Comparison of ENCODE assay signal across 24 cellular contexts in the genomic region with DNA sequence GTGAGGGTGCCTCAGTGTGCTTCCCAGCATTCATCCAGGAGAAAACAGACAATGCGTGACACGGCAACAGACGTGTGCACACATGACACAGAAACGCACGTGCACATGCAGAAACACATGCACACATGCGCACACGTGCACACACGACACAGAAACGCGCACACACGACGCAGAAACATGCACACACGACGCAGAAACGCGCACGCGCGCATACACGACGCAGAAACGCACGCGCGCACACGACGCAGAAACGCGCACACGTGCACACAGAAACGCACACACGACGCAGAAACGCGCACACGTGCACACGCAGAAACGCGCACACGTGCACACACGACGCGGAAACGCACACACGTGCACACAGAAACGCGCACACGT. TPM values are rescaled to one million over a fixed set of nuclear protein-coding genes. Genes with fewer than 3 reads are reported as not detected.
DNase-seq lines count a peak whose midpoint lies in the region; ATAC-seq, FAIRE-seq and TF ChIP-seq lines count a peak whose summit lies in the region.
"Had no signal": no experiment of that assay in that cellular context is flagged by ENCODE, and none has a peak within 500 bp of the region (broad histone marks: within the 10 kb centered on the region; RNA-seq: fewer than 3 reads in every experiment).

No MANE protein-coding gene starts in this region.

- H3K9me3 ChIP-seq in A549: no peaks in the 10 kb centered on the region
- H3K9me3 ChIP-seq in left lung: no peaks in the 10 kb centered on the region
- H3K9me3 ChIP-seq: HAP-1, neutrophil, prostate gland, SJCRH30, upper lobe of right lung had no signal

- DNase-seq in A549 (ENCODE audit: low read depth in 1 of 2, low spot score in 1 of 2) (no peak), HTR-8/SVneo (ENCODE audit: insufficient read length, low spot score) (no peak), sciatic nerve (ENCODE audit: low spot score) (peak; percentile 35), NCI-H82 (lab: John Stamatoyannopoulos, UW) (no peak), foreskin fibroblast (no peak), GM19238 (ENCODE audit: insufficient read length, low spot score) (no peak), left lung (no peak)
- DNase-seq: activated CD4-positive, alpha-beta T cell treated with anti-CD3 and anti-CD28 coated beads for 4 hours; amniotic stem cell; brain microvascular endothelial cell; EL; hippocampal formation; SJCRH30; stimulated activated CD4-positive, alpha-beta T cell treated with anti-CD3 and anti-CD28 coated beads, Interleukin-15, amount 100 ng/mL, for 24 hours; stimulated activated CD4-positive, alpha-beta T cell treated with anti-CD3 and anti-CD28 coated beads, Interleukin-4, amount 100 ng/mL, for 4 hours; SW 1271; upper lobe of right lung; WERI-Rb-1 had no signal

- no peaks in the 10 kb centered on the region for H3K27me3 ChIP-seq in layer of hippocampus (ENCODE audit: control insufficient read depth, insufficient read depth, low read length)
- peaks cover 0 to 5% of the 10 kb centered on the region in 2 donors for H3K27me3 ChIP-seq in left lung
- H3K27me3 ChIP-seq: SJCRH30 had no signal

- TF ChIP-seq CTCF in A549 (IDR thresholded peaks at IDR 0.05) (no peak), foreskin fibroblast (IDR thresholded peaks at IDR 0.05; ENCODE audit: low read depth, low read length) (no peak), left lung (IDR thresholded peaks at IDR 0.05) (no peak)

- no peak for TF ChIP-seq RAD21 in A549 (conservative IDR thresholded peaks at IDR 0.05 in 1 of 2, IDR thresholded peaks at IDR 0.05 in 1 of 2)

- CTCF ChIA-PET in A549 (lab: Yijun Ruan, JAX): interaction anchor here (1.5 to 2.2 kb wide), 3 partner anchors 225 to 491 kb away, joined by 3 to 9 read pairs (median 4); no protein-coding TSS in a partner anchor

- no peak overlapping the region for H3K27ac ChIP-seq in A549
- peak overlapping the region; percentile 98 for H3K27ac ChIP-seq in layer of hippocampus (ENCODE audit: low read depth, low read length)
- no peak overlapping the region for H3K27ac ChIP-seq in left lung
- H3K27ac ChIP-seq: brain microvascular endothelial cell, neutrophil, prostate gland, SJCRH30, upper lobe of right lung, WERI-Rb-1 had no signal

- POLR2A ChIA-PET in A549 (lab: Yijun Ruan, JAX): no interaction called here

- no peak overlapping the region for H3K4me2 ChIP-seq in A549

- no peak for TF ChIP-seq EP300 in A549 (IDR thresholded peaks at IDR 0.05)

- H3K36me3 ChIP-seq in left lung: no peaks in the 10 kb centered on the region
- H3K36me3 ChIP-seq: brain microvascular endothelial cell, HAP-1, neutrophil, prostate gland, SJCRH30, upper lobe of right lung, WERI-Rb-1 had no signal

- WGBS in A549 (ENCODE audit: missing lambda C conversion rate): 92% methylated on average over 48 of the region's 48 CpGs

- ATAC-seq in A549 (no peak), sciatic nerve (no peak), left lung (no peak)
- ATAC-seq: activated CD8-positive, alpha-beta T cell treated with anti-CD3 and anti-CD28 coated beads, Interleukin-2, amount 10 ng/mL, durations not matched to agents 7 days and 5 days; stimulated activated effector memory CD8-positive, alpha-beta T cell treated with anti-CD3 and anti-CD28 coated beads, Interleukin-12 subunit alpha, Interleukin-12 subunit beta, amount 100 ng/mL, for 72 hours; upper lobe of right lung had no signal

- H3K4me1 ChIP-seq in A549 (peaks cover 24% of the 10 kb centered on the region), left lung (peaks cover 20 to 24% of the 10 kb centered on the region in 2 donors)
- H3K4me1 ChIP-seq: SJCRH30 had no signal

- TF ChIP-seq POLR2A in A549 (IDR thresholded peaks at IDR 0.05; ENCODE audit: low read length): peak; percentile 27; the same call in 1 of the 2 replicates

- no peak overlapping the region for H3K4me3 ChIP-seq in A549
- H3K4me3 ChIP-seq in foreskin fibroblast (ENCODE audit: low read depth in 1 of 2, low read length in 2 of 2): no peak overlapping the region
- no peak overlapping the region for H3K4me3 ChIP-seq in left lung
- H3K4me3 ChIP-seq: HAP-1, prostate gland, SJCRH30, upper lobe of right lung had no signal

- FAIRE-seq in A549 (lab: Jason Lieb, UNC) (no peak), HTR-8/SVneo (lab: Jason Lieb, UNC) (peak; percentile 91)

- intact Hi-C loops in sciatic nerve (cut with DNase I): no loop called here
- intact Hi-C loops in left lung (cut with DNase I): no loop called here

TF ChIP-seq in A549, 52 proteins besides CTCF, POLR2A, EP300 and RAD21:
- TF ChIP-seq CBX8 (IDR thresholded peaks at IDR 0.05) (no peak), ESRRA (IDR thresholded peaks at IDR 0.05; ENCODE audit: borderline replicate concordance, low read length) (no peak), FOXS1 (CRISPR knock-in tag; IDR thresholded peaks at IDR 0.05) (no peak), ZSCAN20 (CRISPR knock-in tag; IDR thresholded peaks at IDR 0.05) (no peak), HOXB5 (CRISPR knock-in tag; IDR thresholded peaks at IDR 0.05) (no peak), HDAC2 (IDR thresholded peaks at IDR 0.05) (no peak)

RNA-seq across cellular contexts. Expression of a gene that starts 16.5 kb away (rescaled TPM):
- 1.0 and 1.2 TPM in 2 replicates for polyA plus RNA-seq in A549 (2011; rRNA removed)
- polyA plus RNA-seq in A549 (2012; cell fraction: cytosol; rRNA removed): 1.1 and 1.3 TPM in 2 replicates
- 2.4 and 3.6 TPM in 2 replicates for polyA plus RNA-seq in A549 (2012; cell fraction: nucleus; rRNA removed)
- 1.2 to 1.5 TPM (median 1.4 TPM) in 3 replicates for polyA plus RNA-seq in A549 (2017; fragmentation: RNase III; extraction: RNeasy Plus Mini Kit Qiagen cat#74134 plus additional on column Dnase treatment)
- polyA minus RNA-seq in A549 (2011; rRNA and poly(A)+ RNA removed): 1.8 and 2.6 TPM in 2 replicates
- 3.4 TPM for total RNA-seq in sciatic nerve
- 10 to 100 TPM in 1 of 2 donors, 1 to 10 TPM in 1; 9.6 to 14.4 TPM for total RNA-seq in left lung
